ENCODE assay signal across 21 cellular contexts in the genomic region with DNA sequence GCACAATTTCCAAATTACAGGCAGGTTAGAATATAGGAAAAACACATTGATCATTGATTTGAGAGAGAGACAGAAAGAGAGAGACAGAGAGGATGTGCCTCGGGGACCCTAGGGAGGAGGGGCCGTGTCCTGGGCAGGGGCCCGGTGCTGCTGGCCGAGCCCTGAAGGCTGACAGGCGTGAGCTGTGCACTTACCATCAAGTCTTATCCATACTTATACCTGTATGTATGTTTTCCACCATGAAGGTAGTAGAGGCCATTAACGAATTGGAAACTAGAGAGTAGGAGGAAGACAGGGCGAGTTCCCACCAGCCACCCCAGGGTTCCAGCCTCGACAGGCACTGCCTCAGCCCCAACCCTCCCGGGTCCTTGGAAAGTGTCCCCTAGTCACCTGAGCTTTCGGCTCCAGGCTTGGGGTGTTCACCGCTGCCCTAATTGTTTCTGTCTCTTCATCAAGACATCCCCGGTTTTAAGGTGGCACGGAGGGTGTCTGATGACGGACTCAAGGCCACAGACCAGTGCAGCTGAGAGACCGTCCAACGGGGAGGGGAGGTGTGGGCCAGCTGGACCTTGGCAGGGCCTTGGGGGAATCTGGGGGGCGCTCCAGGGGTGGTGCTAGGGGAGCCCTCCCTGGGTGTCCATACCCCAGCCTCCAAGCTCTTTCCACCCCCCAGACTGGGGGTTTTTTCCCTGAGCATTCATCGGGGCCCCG.
DNase-seq lines count a peak whose midpoint lies in the region; ATAC-seq and TF ChIP-seq lines count a peak whose summit lies in the region.
"Had no signal": no experiment of that assay in that cellular context is flagged by ENCODE, and none has a peak within 500 bp of the region (broad histone marks: within the 10 kb centered on the region; RNA-seq: fewer than 3 reads in every experiment).

No MANE protein-coding gene starts in this region.

- intact Hi-C loops in mucosa of descending colon (cut with DNase I, micrococcal nuclease) (no loop called here), tibial artery (cut with DNase I; ENCODE audit: low total_unique reads) (no loop called here)

- no peak for ATAC-seq in activated CD8-positive, alpha-beta memory T cell treated with anti-CD3 and anti-CD28 coated beads, Interleukin-2, amount 10 ng/mL, durations not matched to agents 7 days and 5 days
- ATAC-seq in mucosa of descending colon: no peak
- no peak for ATAC-seq in HG03039 (IDR thresholded peaks at IDR 0.05; ENCODE audit: unreplicated experiment)
- ATAC-seq: activated CD4-positive, CD25-positive, alpha-beta regulatory T cell treated with anti-CD3 and anti-CD28 coated beads, Interleukin-2, amount 50 U/mL, for 24 hours; activated CD8-positive, alpha-beta T cell treated with anti-CD3 and anti-CD28 coated beads, Interleukin-2, amount 10 ng/mL, durations not matched to agents 7 days and 5 days; heart left ventricle had no signal

- H4K20me1 ChIP-seq in OCI-LY3 (ENCODE audit: insufficient read depth, low read length): no peaks in the 10 kb centered on the region; the same call in 1 of the 2 replicates
- no peaks in the 10 kb centered on the region for H4K20me1 ChIP-seq in smooth muscle cell (ENCODE audit: low read depth)

- no peaks in the 10 kb centered on the region for H3K4me1 Mint-ChIP-seq in activated CD8-positive, alpha-beta memory T cell treated with anti-CD3 and anti-CD28 coated beads, Interleukin-2, amount 10 ng/mL, durations not matched to agents 7 days and 5 days
- H3K4me1 Mint-ChIP-seq: activated naive CD4-positive, alpha-beta T cell treated with anti-CD3 and anti-CD28 coated beads, Interleukin-2, amount 10 ng/mL, durations not matched to agents 7 days and 5 days had no signal

- H2AFZ ChIP-seq in OCI-LY3 (ENCODE audit: low read depth, low read length) (no peak overlapping the region), smooth muscle cell (ENCODE audit: low read depth) (no peak overlapping the region)

- peaks cover 4% of the 10 kb centered on the region; the same call in 1 of the 2 replicates for H3K27me3 ChIP-seq in OCI-LY3 (ENCODE audit: low read depth, low read length)
- peaks cover 0 to 19% of the 10 kb centered on the region in 2 donors for H3K27me3 ChIP-seq in tibial artery
- H3K27me3 ChIP-seq in smooth muscle cell (ENCODE audit: low read depth): no peaks in the 10 kb centered on the region
- no peaks in the 10 kb centered on the region for H3K27me3 ChIP-seq in SJCRH30
- H3K27me3 ChIP-seq: upper lobe of left lung had no signal

- H3K27ac ChIP-seq in OCI-LY3 (ENCODE audit: low read length): no peak overlapping the region
- H3K27ac ChIP-seq in tibial artery: no peak overlapping the region
- H3K27ac ChIP-seq in smooth muscle cell (ENCODE audit: low read depth): no peak overlapping the region
- no peak overlapping the region for H3K27ac ChIP-seq in SJCRH30
- H3K27ac ChIP-seq: heart left ventricle, upper lobe of left lung had no signal

- no peaks in the 10 kb centered on the region for H3K27me3 Mint-ChIP-seq in activated CD8-positive, alpha-beta memory T cell treated with anti-CD3 and anti-CD28 coated beads, Interleukin-2, amount 10 ng/mL, durations not matched to agents 7 days and 5 days
- H3K27me3 Mint-ChIP-seq: activated naive CD4-positive, alpha-beta T cell treated with anti-CD3 and anti-CD28 coated beads, Interleukin-2, amount 10 ng/mL, durations not matched to agents 7 days and 5 days; brain; CD4-positive, alpha-beta T cell had no signal

- DNase-seq in activated CD8-positive, alpha-beta memory T cell treated with anti-CD3 and anti-CD28 coated beads for 24 hours: peak; percentile 45
- DNase-seq in activated CD8-positive, alpha-beta memory T cell treated with anti-CD3 and anti-CD28 coated beads, Interleukin-2, amount 10 ng/mL, durations not matched to agents 7 days and 5 days: no peak
- peak in 2 of 3 donors; percentile 3 to 30 for DNase-seq in mucosa of descending colon
- DNase-seq in tibial artery: peak; percentile 13 to 62
- no peak for DNase-seq in smooth muscle cell (lab: John Stamatoyannopoulos, UW; ENCODE audit: unreplicated experiment)
- no peak for DNase-seq in SJCRH30
- DNase-seq: activated CD8-positive, alpha-beta T cell treated with anti-CD3 and anti-CD28 coated beads, Interleukin-2, amount 10 ng/mL, durations not matched to agents 7 days and 5 days; activated naive CD4-positive, alpha-beta T cell treated with anti-CD3 and anti-CD28 coated beads, Interleukin-2, amount 10 ng/mL, durations not matched to agents 7 days and 5 days; effector memory CD4-positive, alpha-beta T cell; kidney glomerular epithelial cell; mesenchymal stem cell; NCI-H1694 had no signal

- H3K4me2 ChIP-seq in OCI-LY3 (ENCODE audit: low read length) (peak overlapping the region; percentile 73), smooth muscle cell (no peak overlapping the region)
- H3K4me2 ChIP-seq: SK-N-SH had no signal

- H3K36me3 Mint-ChIP-seq in activated CD8-positive, alpha-beta memory T cell treated with anti-CD3 and anti-CD28 coated beads, Interleukin-2, amount 10 ng/mL, durations not matched to agents 7 days and 5 days: no peaks in the 10 kb centered on the region
- H3K36me3 Mint-ChIP-seq: activated naive CD4-positive, alpha-beta T cell treated with anti-CD3 and anti-CD28 coated beads, Interleukin-2, amount 10 ng/mL, durations not matched to agents 7 days and 5 days; brain had no signal

- no peaks in the 10 kb centered on the region for H3K9me3 ChIP-seq in OCI-LY3 (ENCODE audit: insufficient read depth, low read length)
- no peaks in the 10 kb centered on the region for H3K9me3 ChIP-seq in mucosa of descending colon
- H3K9me3 ChIP-seq in tibial artery: no peaks in the 10 kb centered on the region
- H3K9me3 ChIP-seq in smooth muscle cell (replicated peaks; ENCODE audit: low read depth): no peaks in the 10 kb centered on the region
- no peaks in the 10 kb centered on the region for H3K9me3 ChIP-seq in SJCRH30 (replicated peaks)
- H3K9me3 ChIP-seq: heart left ventricle, SK-N-SH, upper lobe of left lung had no signal

- no peak for TF ChIP-seq CTCF in OCI-LY3 (IDR thresholded peaks at IDR 0.05; ENCODE audit: low read depth, low read length)
- no peak for TF ChIP-seq CTCF in mucosa of descending colon (IDR thresholded peaks at IDR 0.05)
- no peak for TF ChIP-seq CTCF in tibial artery (IDR thresholded peaks at IDR 0.05)
- no peak for TF ChIP-seq CTCF in smooth muscle cell (IDR thresholded peaks at IDR 0.05; ENCODE audit: borderline replicate concordance, insufficient read depth, poor library complexity, severe bottlenecking)

- no peak overlapping the region for H3K4me3 Mint-ChIP-seq in activated CD8-positive, alpha-beta memory T cell treated with anti-CD3 and anti-CD28 coated beads, Interleukin-2, amount 10 ng/mL, durations not matched to agents 7 days and 5 days
- H3K4me3 Mint-ChIP-seq: activated CD8-positive, alpha-beta T cell treated with anti-CD3 and anti-CD28 coated beads, Interleukin-2, amount 10 ng/mL, durations not matched to agents 7 days and 5 days; activated naive CD4-positive, alpha-beta T cell treated with anti-CD3 and anti-CD28 coated beads, Interleukin-2, amount 10 ng/mL, durations not matched to agents 7 days and 5 days; brain; CD4-positive, alpha-beta T cell; T-helper 1 cell treated with Interleukin-12 subunit alpha and Interleukin-12 subunit beta and Interleukin-4 antibody, amounts not matched to agents 30 μg/mL and 1 μg/mL, for 36 hours had no signal

- H3F3A ChIP-seq in smooth muscle cell (ENCODE audit: low read depth): no peaks in the 10 kb centered on the region

- H3K9ac ChIP-seq in OCI-LY3 (ENCODE audit: low read length) (no peak overlapping the region), smooth muscle cell (ENCODE audit: low read depth) (no peak overlapping the region)
- H3K9ac ChIP-seq: SK-N-SH had no signal

- H3K9me3 Mint-ChIP-seq in activated CD8-positive, alpha-beta memory T cell treated with anti-CD3 and anti-CD28 coated beads, Interleukin-2, amount 10 ng/mL, durations not matched to agents 7 days and 5 days (ENCODE audit: low read depth): no peaks in the 10 kb centered on the region
- H3K9me3 Mint-ChIP-seq: activated naive CD4-positive, alpha-beta T cell treated with anti-CD3 and anti-CD28 coated beads, Interleukin-2, amount 10 ng/mL, durations not matched to agents 7 days and 5 days; CD4-positive, alpha-beta T cell; T-helper 1 cell treated with Interleukin-12 subunit alpha and Interleukin-12 subunit beta and Interleukin-4 antibody, amounts not matched to agents 30 μg/mL and 1 μg/mL, for 36 hours had no signal

- CTCF ChIA-PET in activated CD8-positive, alpha-beta memory T cell treated with anti-CD3 and anti-CD28 coated beads, Interleukin-2, amount 10 ng/mL, durations not matched to agents 7 days and 5 days (lab: Charles Lee): no interaction called here

- H3K4me3 ChIP-seq in OCI-LY3 (ENCODE audit: low read length) (peak overlapping the region; percentile 53), mucosa of descending colon (no peak overlapping the region), tibial artery (no peak overlapping the region), smooth muscle cell (no peak overlapping the region), SJCRH30 (no peak overlapping the region)
- H3K4me3 ChIP-seq: heart left ventricle, upper lobe of left lung had no signal

- H3K36me3 ChIP-seq in OCI-LY3 (replicated peaks; ENCODE audit: low read depth, low read length): no peaks in the 10 kb centered on the region
- H3K36me3 ChIP-seq in mucosa of descending colon (ENCODE audit: low read depth): no peaks in the 10 kb centered on the region
- no peaks in the 10 kb centered on the region for H3K36me3 ChIP-seq in tibial artery
- no peaks in the 10 kb centered on the region for H3K36me3 ChIP-seq in smooth muscle cell (ENCODE audit: low read depth)
- no peaks in the 10 kb centered on the region for H3K36me3 ChIP-seq in SJCRH30
- H3K36me3 ChIP-seq: heart left ventricle, upper lobe of left lung had no signal

- WGBS in smooth muscle cell (ENCODE audit: low lambda C conversion rate): 91% methylated on average over 16 of the region's 19 CpGs

- H3K79me2 ChIP-seq in OCI-LY3 (ENCODE audit: low read length) (no peaks in the 10 kb centered on the region), smooth muscle cell (ENCODE audit: low read depth) (no peaks in the 10 kb centered on the region)

- peaks cover 9% of the 10 kb centered on the region for H3K4me1 ChIP-seq in OCI-LY3 (ENCODE audit: low read length)
- H3K4me1 ChIP-seq in mucosa of descending colon (ENCODE audit: low read depth): peaks cover 6% of the 10 kb centered on the region
- H3K4me1 ChIP-seq in tibial artery: no peaks in the 10 kb centered on the region
- no peaks in the 10 kb centered on the region for H3K4me1 ChIP-seq in smooth muscle cell (ENCODE audit: low read depth)
- H3K4me1 ChIP-seq in SJCRH30: no peaks in the 10 kb centered on the region
- H3K4me1 ChIP-seq: heart left ventricle, upper lobe of left lung had no signal

- no peak overlapping the region for H3K27ac Mint-ChIP-seq in activated CD8-positive, alpha-beta memory T cell treated with anti-CD3 and anti-CD28 coated beads, Interleukin-2, amount 10 ng/mL, durations not matched to agents 7 days and 5 days
- H3K27ac Mint-ChIP-seq: activated CD8-positive, alpha-beta T cell treated with anti-CD3 and anti-CD28 coated beads, Interleukin-2, amount 10 ng/mL, durations not matched to agents 7 days and 5 days; activated naive CD4-positive, alpha-beta T cell treated with anti-CD3 and anti-CD28 coated beads, Interleukin-2, amount 10 ng/mL, durations not matched to agents 7 days and 5 days; brain; CD4-positive, alpha-beta T cell; T-helper 1 cell treated with Interleukin-12 subunit alpha and Interleukin-12 subunit beta and Interleukin-4 antibody, amounts not matched to agents 30 μg/mL and 1 μg/mL, for 36 hours had no signal

Comparison
In these comparisons a context has a peak if more than half of its experiments do, and no peak if none do; other contexts are left out.
1. DNase-seq: peak in activated CD8-positive, alpha-beta memory T cell treated with anti-CD3 and anti-CD28 coated beads for 24 hours (single experiment), mucosa of descending colon (2 of 3) and tibial artery (2 of 2); none in activated CD8-positive, alpha-beta memory T cell treated with anti-CD3 and anti-CD28 coated beads, Interleukin-2, amount 10 ng/mL, durations not matched to agents 7 days and 5 days (single experiment), smooth muscle cell (single experiment) and SJCRH30 (0 of 2).